ENCODE assay signal across 10 cellular contexts in the genomic region with DNA sequence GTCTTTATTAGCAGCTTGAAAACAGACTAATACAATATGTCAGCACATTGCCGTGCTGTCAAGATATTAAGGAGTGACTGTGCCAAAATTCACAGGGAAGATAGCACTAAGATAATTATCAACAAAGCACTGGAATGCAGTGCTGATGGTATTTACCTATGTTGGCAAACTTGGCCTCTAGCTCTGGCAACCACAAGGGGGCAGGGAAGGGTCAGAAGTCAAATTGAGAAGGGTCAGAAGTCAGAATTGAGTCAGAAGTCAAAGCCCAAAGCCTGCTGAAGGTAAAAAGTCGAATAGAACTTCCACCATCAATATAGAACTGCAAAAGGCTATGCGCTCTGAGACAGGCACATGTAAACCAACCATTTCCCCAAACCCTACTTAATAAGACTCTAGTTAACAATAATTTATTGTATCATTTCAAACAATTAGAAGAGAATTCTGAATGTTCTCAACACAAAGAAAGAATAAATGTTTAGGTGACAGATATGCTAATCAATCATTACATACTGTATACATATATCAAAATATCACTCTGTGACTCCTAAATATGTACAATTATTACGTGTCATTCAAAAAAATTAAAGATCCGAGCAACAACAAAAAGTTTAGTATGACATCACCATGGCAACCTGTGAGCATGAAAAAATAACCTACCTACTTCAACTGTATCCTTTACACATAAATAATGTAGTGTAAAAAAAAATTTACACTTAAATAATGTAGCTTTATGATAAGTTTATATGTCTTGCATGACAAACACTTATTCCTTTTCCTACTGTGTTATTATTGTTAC.
DNase-seq lines count a peak whose midpoint lies in the region; ATAC-seq, FAIRE-seq and TF ChIP-seq lines count a peak whose summit lies in the region.
"Had no signal": no experiment of that assay in that cellular context is flagged by ENCODE, and none has a peak within 500 bp of the region (broad histone marks: within the 10 kb centered on the region; RNA-seq: fewer than 3 reads in every experiment).

No MANE protein-coding gene starts in this region.

- H3K4me1 ChIP-seq in right atrium auricular region: no peaks in the 10 kb centered on the region

- no peak for TF ChIP-seq CTCF in right atrium auricular region (IDR thresholded peaks at IDR 0.05)

- no peaks in the 10 kb centered on the region for H3K27me3 ChIP-seq in right atrium auricular region

- no peak overlapping the region for H3K27ac Mint-ChIP-seq in T-helper 17 cell
- H3K27ac Mint-ChIP-seq: dendritic cell treated with granulocyte-macrophage colony-stimulating factor and Interleukin-4, amounts not matched to agents 40 ng/mL and 50 ng/mL, for 4 days; T-cell had no signal

- H3K36me3 Mint-ChIP-seq in T-helper 17 cell (ENCODE audit: low read depth): peaks cover 2% of the 10 kb centered on the region
- H3K36me3 Mint-ChIP-seq: T-cell had no signal

- H3K4me3 ChIP-seq in right atrium auricular region: no peak overlapping the region

- H3K27ac ChIP-seq in right atrium auricular region: no peak overlapping the region

- peak; percentile 90 for FAIRE-seq in H54 (lab: Jason Lieb, UNC)

- H3K27me3 Mint-ChIP-seq in T-helper 17 cell: no peaks in the 10 kb centered on the region
- H3K27me3 Mint-ChIP-seq: dendritic cell treated with granulocyte-macrophage colony-stimulating factor and Interleukin-4, amounts not matched to agents 40 ng/mL and 50 ng/mL, for 4 days; T-cell had no signal

- no peaks in the 10 kb centered on the region for H3K36me3 ChIP-seq in right atrium auricular region

- no peak overlapping the region for H3K4me3 Mint-ChIP-seq in T-helper 17 cell
- H3K4me3 Mint-ChIP-seq: dendritic cell treated with granulocyte-macrophage colony-stimulating factor and Interleukin-4, amounts not matched to agents 40 ng/mL and 50 ng/mL, for 4 days; T-cell had no signal

- ATAC-seq in GM18498 (IDR thresholded peaks at IDR 0.05; ENCODE audit: unreplicated experiment) (no peak), T-helper 17 cell (no peak)
- ATAC-seq: T-cell had no signal

- no peaks in the 10 kb centered on the region for H3K4me1 Mint-ChIP-seq in T-helper 17 cell
- H3K4me1 Mint-ChIP-seq: T-cell had no signal

- TF ChIP-seq POLR2A in H54 (IDR thresholded peaks at IDR 0.05; ENCODE audit: low read depth, low read length): no peak

- peak; percentile 28 for DNase-seq in COLO668 (lab: John Stamatoyannopoulos, UW; ENCODE audit: unreplicated experiment)
- DNase-seq in H54 (ENCODE audit: insufficient read length, low spot score): no peak
- DNase-seq in RPMI8226: peak; percentile 43
- peak; percentile 38 for DNase-seq in iPS DF 4.7 (ENCODE audit: extremely low read depth, low spot score)
- no peak for DNase-seq in T-helper 17 cell
- no peak for DNase-seq in right atrium auricular region (ENCODE audit: low spot score)
- no peak for DNase-seq in middle frontal gyrus (ENCODE audit: extremely low spot score, low spot score)
- DNase-seq: T-cell had no signal

- H3K9me3 ChIP-seq in T-helper 17 cell (ENCODE audit: control insufficient read depth, low read length, poor library complexity, severe bottlenecking) (no peaks in the 10 kb centered on the region), right atrium auricular region (no peaks in the 10 kb centered on the region)

Comparison
In these comparisons a context has a peak if more than half of its experiments do, and no peak if none do; other contexts are left out.
1. DNase-seq: peak in COLO668 (single experiment), RPMI8226 (single experiment) and iPS DF 4.7 (single experiment); none in H54 (single experiment), T-helper 17 cell (0 of 3), right atrium auricular region (single experiment) and middle frontal gyrus (single experiment).